In the genomic region with DNA sequence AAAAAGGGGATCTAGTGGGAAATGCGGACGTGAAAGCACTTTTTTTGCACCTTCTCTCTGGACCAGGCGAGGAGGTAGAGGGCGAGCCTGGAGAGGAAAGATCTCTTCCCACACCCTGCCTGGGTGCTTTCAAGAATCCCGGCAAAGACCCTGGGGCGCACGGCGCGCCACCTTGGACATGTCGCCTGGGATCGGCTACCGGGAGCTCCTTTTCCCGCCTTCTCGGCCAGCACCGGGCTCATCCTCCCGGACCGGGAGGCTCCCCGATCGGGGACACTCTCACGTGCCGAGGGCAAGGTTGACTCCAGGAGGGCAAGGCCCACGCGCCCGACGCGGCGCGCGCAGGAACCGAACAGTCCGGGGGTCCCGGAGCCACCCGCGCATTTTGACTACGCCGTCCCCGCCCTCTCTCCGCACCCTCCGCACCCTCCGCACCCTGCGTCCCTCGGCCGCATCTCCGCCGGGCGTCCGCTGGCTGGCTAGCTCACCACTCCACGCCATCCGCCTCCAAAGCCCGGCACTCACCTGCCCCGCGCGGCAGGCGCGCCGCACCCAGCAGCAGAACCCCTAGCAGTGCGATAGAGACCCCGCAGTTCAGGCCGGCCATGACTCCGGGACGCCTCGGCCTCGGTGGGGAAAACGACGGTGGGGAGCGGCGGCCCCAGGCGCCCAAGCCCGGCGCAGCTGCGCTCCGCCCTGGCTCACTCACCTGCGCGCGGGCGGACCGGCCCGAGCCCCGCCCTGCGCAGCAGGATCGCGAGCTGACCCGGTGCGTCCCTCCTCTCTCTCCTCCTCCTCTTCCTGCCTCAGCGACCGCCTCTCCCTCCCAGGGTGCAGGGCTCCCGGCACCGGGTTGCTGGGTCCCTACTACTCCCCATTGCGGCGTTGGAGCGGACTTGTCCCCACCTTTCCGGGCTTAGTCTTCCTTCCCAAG, we compare ENCODE assay signal across 8 cellular contexts. TPM values are rescaled to one million over a fixed set of nuclear protein-coding genes. Genes with fewer than 3 reads are reported as not detected.
DNase-seq lines count a peak whose midpoint lies in the region; ATAC-seq and TF ChIP-seq lines count a peak whose summit lies in the region.

A gene with protein sequence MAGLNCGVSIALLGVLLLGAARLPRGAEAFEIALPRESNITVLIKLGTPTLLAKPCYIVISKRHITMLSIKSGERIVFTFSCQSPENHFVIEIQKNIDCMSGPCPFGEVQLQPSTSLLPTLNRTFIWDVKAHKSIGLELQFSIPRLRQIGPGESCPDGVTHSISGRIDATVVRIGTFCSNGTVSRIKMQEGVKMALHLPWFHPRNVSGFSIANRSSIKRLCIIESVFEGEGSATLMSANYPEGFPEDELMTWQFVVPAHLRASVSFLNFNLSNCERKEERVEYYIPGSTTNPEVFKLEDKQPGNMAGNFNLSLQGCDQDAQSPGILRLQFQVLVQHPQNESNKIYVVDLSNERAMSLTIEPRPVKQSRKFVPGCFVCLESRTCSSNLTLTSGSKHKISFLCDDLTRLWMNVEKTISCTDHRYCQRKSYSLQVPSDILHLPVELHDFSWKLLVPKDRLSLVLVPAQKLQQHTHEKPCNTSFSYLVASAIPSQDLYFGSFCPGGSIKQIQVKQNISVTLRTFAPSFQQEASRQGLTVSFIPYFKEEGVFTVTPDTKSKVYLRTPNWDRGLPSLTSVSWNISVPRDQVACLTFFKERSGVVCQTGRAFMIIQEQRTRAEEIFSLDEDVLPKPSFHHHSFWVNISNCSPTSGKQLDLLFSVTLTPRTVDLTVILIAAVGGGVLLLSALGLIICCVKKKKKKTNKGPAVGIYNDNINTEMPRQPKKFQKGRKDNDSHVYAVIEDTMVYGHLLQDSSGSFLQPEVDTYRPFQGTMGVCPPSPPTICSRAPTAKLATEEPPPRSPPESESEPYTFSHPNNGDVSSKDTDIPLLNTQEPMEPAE (minus strand): TSS at position 698 of the 934 bp plus-strand sequence. CDS start 91 bp downstream, at position 607.

- H3K36me3 Mint-ChIP-seq in activated CD4-positive, alpha-beta T cell treated with anti-CD3 and anti-CD28 coated beads for 36 hours (ENCODE audit: low read depth), result peaks cover 4% of the 10 kb centered on the region

- intact Hi-C loops in activated CD4-positive, alpha-beta T cell treated with anti-CD3 and anti-CD28 coated beads for 36 hours (cut with DNase I, micrococcal nuclease), result no loop called here
- intact Hi-C loops in posterior cingulate gyrus (cut with DNase I), result no loop called here

- H3K4me3 Mint-ChIP-seq in activated CD4-positive, alpha-beta T cell treated with anti-CD3 and anti-CD28 coated beads for 36 hours, result peak within 1 kb of the TSS; percentile 78

- POLR2A ChIA-PET in activated CD4-positive, alpha-beta T cell treated with anti-CD3 and anti-CD28 coated beads for 36 hours (lab: Charles Lee), result no interaction called here

- H3K4me3 ChIP-seq in fibroblast of mammary gland (ENCODE audit: control insufficient read depth, low read depth, low read length), result peak within 1 kb of the TSS; percentile 72

- ATAC-seq in activated CD4-positive, alpha-beta T cell treated with anti-CD3 and anti-CD28 coated beads for 36 hours, result peak; percentile 80
- ATAC-seq in SK-N-SH treated with all-trans-retinoic acid at 6 μM for 48 hours (peak; percentile 78), omental fat pad (ENCODE audit: low FRiP score) (peak; percentile 86), HG03342 (IDR thresholded peaks at IDR 0.05; ENCODE audit: unreplicated experiment) (no peak)

- peaks cover 25% of the 10 kb centered on the region for H3K27me3 Mint-ChIP-seq in activated CD4-positive, alpha-beta T cell treated with anti-CD3 and anti-CD28 coated beads for 36 hours

- DNase-seq in activated CD4-positive, alpha-beta T cell treated with anti-CD3 and anti-CD28 coated beads for 36 hours, result peak; percentile 36
- no peak for DNase-seq in activated CD4-positive, alpha-beta T cell treated with anti-CD3 and anti-CD28 coated beads for 4 hours
- no peak for DNase-seq in fibroblast of mammary gland (ENCODE audit: low read depth)
- no peak for DNase-seq in omental fat pad (ENCODE audit: low spot score)
- no peak for DNase-seq in putamen (ENCODE audit: low spot score)
- DNase-seq in posterior cingulate gyrus, result no peak

- CTCF ChIA-PET in activated CD4-positive, alpha-beta T cell treated with anti-CD3 and anti-CD28 coated beads for 36 hours (lab: Charles Lee), result interaction anchor here (0.5 to 1.5 kb wide), 4 partner anchors 8 to 120 kb away, joined by 3 to 7 read pairs (median 3); no protein-coding TSS in a partner anchor

- TF ChIP-seq CTCF in fibroblast of mammary gland (conservative IDR thresholded peaks at IDR 0.05; ENCODE audit: control insufficient read depth, insufficient read depth, low read depth, low read length) (no peak), omental fat pad (IDR thresholded peaks at IDR 0.05) (no peak)

- no peak within 1 kb of the TSS for H3K27ac Mint-ChIP-seq in activated CD4-positive, alpha-beta T cell treated with anti-CD3 and anti-CD28 coated beads for 36 hours

- peaks cover 5% of the 10 kb centered on the region for H3K9me3 Mint-ChIP-seq in activated CD4-positive, alpha-beta T cell treated with anti-CD3 and anti-CD28 coated beads for 36 hours (ENCODE audit: low read depth)

- H3K4me1 Mint-ChIP-seq in activated CD4-positive, alpha-beta T cell treated with anti-CD3 and anti-CD28 coated beads for 36 hours, result peaks cover 22% of the 10 kb centered on the region

TF ChIP-seq in SK-N-SH treated with all-trans-retinoic acid at 6 μM for 48 hours, 23 proteins besides CTCF, POLR2A, EP300 and RAD21 (continues in another document):
- TF ChIP-seq PPARA (CRISPR knock-in tag; IDR thresholded peaks at IDR 0.05; ENCODE audit: borderline replicate concordance) (no peak), POU6F1 (CRISPR knock-in tag; IDR thresholded peaks at IDR 0.05; ENCODE audit: borderline replicate concordance, low read depth) (no peak), ARNTL (CRISPR knock-in tag; IDR thresholded peaks at IDR 0.05; ENCODE audit: borderline replicate concordance, low read depth) (no peak), ISL1 (CRISPR knock-in tag; IDR thresholded peaks at IDR 0.05) (no peak), TCF4 (CRISPR knock-in tag; IDR thresholded peaks at IDR 0.05; ENCODE audit: borderline replicate concordance) (no peak), CSDC2 (CRISPR knock-in tag; IDR thresholded peaks at IDR 0.05) (no peak), ZC3H10 (CRISPR knock-in tag; IDR thresholded peaks at IDR 0.05) (no peak), ZFP30 (CRISPR knock-in tag; IDR thresholded peaks at IDR 0.05) (no peak), OSR1 (CRISPR knock-in tag; IDR thresholded peaks at IDR 0.05) (no peak), ZNF8 (CRISPR knock-in tag; IDR thresholded peaks at IDR 0.05) (no peak), TOX (CRISPR knock-in tag; IDR thresholded peaks at IDR 0.05; ENCODE audit: borderline replicate concordance) (no peak), ZNF70 (CRISPR knock-in tag; IDR thresholded peaks at IDR 0.05) (no peak), ZFP3 (CRISPR knock-in tag; IDR thresholded peaks at IDR 0.05) (no peak), GLIS3 (CRISPR knock-in tag; IDR thresholded peaks at IDR 0.05) (no peak), RARB (CRISPR knock-in tag; IDR thresholded peaks at IDR 0.05) (no peak), SNAI2 (CRISPR knock-in tag; IDR thresholded peaks at IDR 0.05) (no peak), BACH2 (CRISPR knock-in tag; IDR thresholded peaks at IDR 0.05; ENCODE audit: borderline replicate concordance) (no peak)
- TF ChIP-seq, protein P1, sequence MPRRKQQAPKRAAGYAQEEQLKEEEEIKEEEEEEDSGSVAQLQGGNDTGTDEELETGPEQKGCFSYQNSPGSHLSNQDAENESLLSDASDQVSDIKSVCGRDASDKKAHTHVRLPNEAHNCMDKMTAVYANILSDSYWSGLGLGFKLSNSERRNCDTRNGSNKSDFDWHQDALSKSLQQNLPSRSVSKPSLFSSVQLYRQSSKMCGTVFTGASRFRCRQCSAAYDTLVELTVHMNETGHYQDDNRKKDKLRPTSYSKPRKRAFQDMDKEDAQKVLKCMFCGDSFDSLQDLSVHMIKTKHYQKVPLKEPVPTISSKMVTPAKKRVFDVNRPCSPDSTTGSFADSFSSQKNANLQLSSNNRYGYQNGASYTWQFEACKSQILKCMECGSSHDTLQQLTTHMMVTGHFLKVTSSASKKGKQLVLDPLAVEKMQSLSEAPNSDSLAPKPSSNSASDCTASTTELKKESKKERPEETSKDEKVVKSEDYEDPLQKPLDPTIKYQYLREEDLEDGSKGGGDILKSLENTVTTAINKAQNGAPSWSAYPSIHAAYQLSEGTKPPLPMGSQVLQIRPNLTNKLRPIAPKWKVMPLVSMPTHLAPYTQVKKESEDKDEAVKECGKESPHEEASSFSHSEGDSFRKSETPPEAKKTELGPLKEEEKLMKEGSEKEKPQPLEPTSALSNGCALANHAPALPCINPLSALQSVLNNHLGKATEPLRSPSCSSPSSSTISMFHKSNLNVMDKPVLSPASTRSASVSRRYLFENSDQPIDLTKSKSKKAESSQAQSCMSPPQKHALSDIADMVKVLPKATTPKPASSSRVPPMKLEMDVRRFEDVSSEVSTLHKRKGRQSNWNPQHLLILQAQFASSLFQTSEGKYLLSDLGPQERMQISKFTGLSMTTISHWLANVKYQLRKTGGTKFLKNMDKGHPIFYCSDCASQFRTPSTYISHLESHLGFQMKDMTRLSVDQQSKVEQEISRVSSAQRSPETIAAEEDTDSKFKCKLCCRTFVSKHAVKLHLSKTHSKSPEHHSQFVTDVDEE (CRISPR knock-in tag; IDR thresholded peaks at IDR 0.05), result no peak

RNA-seq across cellular contexts. Expression of the gene that starts here (rescaled TPM):
- total RNA-seq in activated CD4-positive, alpha-beta T cell treated with anti-CD3 and anti-CD28 coated beads for 36 hours, result 1 to 10 TPM; 3.7 to 5.8 TPM
- 10 to 100 TPM in 2 of 4 donors, 1 to 10 TPM in 1, under 1 TPM in 1; 0.16 to 30.7 (median 8.2) TPM for total RNA-seq in omental fat pad
